ENCODE assay signal across 1 cellular context in the genomic region with DNA sequence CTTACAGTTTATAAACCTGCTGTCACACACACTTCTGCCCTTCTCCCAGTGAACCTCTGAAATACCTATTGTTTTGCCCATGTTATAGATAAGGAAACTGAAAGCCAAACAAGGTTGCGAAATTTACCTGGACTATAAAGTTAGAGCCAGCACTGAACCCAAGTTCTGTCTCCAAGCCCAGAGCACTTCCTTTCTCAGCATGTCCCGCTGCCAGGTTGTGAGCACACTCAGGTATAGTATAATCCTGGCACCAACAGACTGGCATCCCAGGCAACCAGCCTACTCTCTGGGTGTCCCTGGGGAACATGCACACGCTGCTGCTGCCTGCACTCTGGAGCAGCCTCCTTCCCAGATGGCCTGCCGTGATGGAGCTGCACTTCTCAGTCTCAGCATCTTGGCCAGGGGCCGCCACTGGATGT.
TF ChIP-seq lines count a peak whose summit lies in the region.

No MANE protein-coding gene starts in this region.

TF ChIP-seq in H1, 55 proteins besides CTCF, POLR2A, EP300 and RAD21:
- TF ChIP-seq CHD1 (IDR thresholded peaks at IDR 0.05; ENCODE audit: low read depth, low read length) (no peak), HDAC6 (IDR thresholded peaks at IDR 0.05; ENCODE audit: low read depth, low read length) (no peak), CBX5 (IDR thresholded peaks at IDR 0.05; ENCODE audit: low read depth, low read length) (no peak), TBP (IDR thresholded peaks at IDR 0.05; ENCODE audit: low read depth, low read length) (no peak), SP2 (IDR thresholded peaks at IDR 0.05; ENCODE audit: low read length) (no peak), BRCA1 (IDR thresholded peaks at IDR 0.05; ENCODE audit: low read depth, low read length) (no peak), RBBP5 (IDR thresholded peaks at IDR 0.05; ENCODE audit: borderline replicate concordance, low read depth, low read length) (no peak), BCL11A (IDR thresholded peaks at IDR 0.05; ENCODE audit: low read depth in 2 of 2, low read length in 2 of 2) (no peak), GABPA (IDR thresholded peaks at IDR 0.05; ENCODE audit: borderline replicate concordance, insufficient read depth, low read length) (no peak), KDM1A (IDR thresholded peaks at IDR 0.05; ENCODE audit: borderline replicate concordance, low read length) (no peak), KDM5A (IDR thresholded peaks at IDR 0.05; ENCODE audit: low read length) (no peak), CEBPB (IDR thresholded peaks at IDR 0.05; ENCODE audit: low read depth, low read length) (no peak), RFX5 (IDR thresholded peaks at IDR 0.05; ENCODE audit: borderline replicate concordance, low read depth, low read length) (no peak), JUN (IDR thresholded peaks at IDR 0.05; ENCODE audit: low read depth, low read length) (no peak), HDAC2 (IDR thresholded peaks at IDR 0.05; ENCODE audit: borderline replicate concordance in 1 of 2, low read depth in 2 of 2, low read length in 2 of 2) (no peak)
- TF ChIP-seq, protein P1, sequence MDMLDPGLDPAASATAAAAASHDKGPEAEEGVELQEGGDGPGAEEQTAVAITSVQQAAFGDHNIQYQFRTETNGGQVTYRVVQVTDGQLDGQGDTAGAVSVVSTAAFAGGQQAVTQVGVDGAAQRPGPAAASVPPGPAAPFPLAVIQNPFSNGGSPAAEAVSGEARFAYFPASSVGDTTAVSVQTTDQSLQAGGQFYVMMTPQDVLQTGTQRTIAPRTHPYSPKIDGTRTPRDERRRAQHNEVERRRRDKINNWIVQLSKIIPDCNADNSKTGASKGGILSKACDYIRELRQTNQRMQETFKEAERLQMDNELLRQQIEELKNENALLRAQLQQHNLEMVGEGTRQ (IDR thresholded peaks at IDR 0.05; ENCODE audit: low read length): no peak
- TF ChIP-seq, protein P2, sequence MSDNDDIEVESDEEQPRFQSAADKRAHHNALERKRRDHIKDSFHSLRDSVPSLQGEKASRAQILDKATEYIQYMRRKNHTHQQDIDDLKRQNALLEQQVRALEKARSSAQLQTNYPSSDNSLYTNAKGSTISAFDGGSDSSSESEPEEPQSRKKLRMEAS (IDR thresholded peaks at IDR 0.05): no peak
- TF ChIP-seq, protein P3, sequence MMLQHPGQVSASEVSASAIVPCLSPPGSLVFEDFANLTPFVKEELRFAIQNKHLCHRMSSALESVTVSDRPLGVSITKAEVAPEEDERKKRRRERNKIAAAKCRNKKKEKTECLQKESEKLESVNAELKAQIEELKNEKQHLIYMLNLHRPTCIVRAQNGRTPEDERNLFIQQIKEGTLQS (IDR thresholded peaks at IDR 0.05; ENCODE audit: insufficient read depth, low read depth, low read length): no peak
